23 cellular contexts compared by ENCODE assay signal in genomic region chr5:31939151-31939550, GRCh38.
A peak's percentile ranks its signal among the peaks of the same experiment; 100 is the strongest.
DNase-seq lines count a peak whose midpoint lies in the region; ATAC-seq and TF ChIP-seq lines count a peak whose summit lies in the region.
"Had no signal": no experiment of that assay in that cellular context is flagged by ENCODE, and none has a peak within 500 bp of the region (broad histone marks: within the 10 kb centered on the region; RNA-seq: fewer than 3 reads in every experiment).

No MANE protein-coding gene starts in this region.

- H3K4me1 ChIP-seq in right atrium auricular region, result peaks cover 0 to 22% of the 10 kb centered on the region in 2 donors
- peaks cover 10% of the 10 kb centered on the region for H3K4me1 ChIP-seq in testis
- no peaks in the 10 kb centered on the region for H3K4me1 ChIP-seq in SJCRH30
- peaks cover 7 to 24% (median 16%) of the 10 kb centered on the region in 4 donors for H3K4me1 ChIP-seq in esophagus muscularis mucosa
- H3K4me1 ChIP-seq: spleen had no signal

- intact Hi-C loops in left cardiac atrium (cut with DNase I) (loop anchor here in 1 of 2 donors (10.0 kb wide), 1 partner anchor 104 kb away; no protein-coding TSS in a partner anchor), testis (cut with DNase I; ENCODE audit: low total_unique reads) (no loop called here), esophagus muscularis mucosa (cut with DNase I) (loop anchor here (5.0 kb wide), 1 partner anchor 88 kb away; no protein-coding TSS in a partner anchor)

- H3K9me3 ChIP-seq in right atrium auricular region (no peaks in the 10 kb centered on the region), testis (no peaks in the 10 kb centered on the region), SJCRH30 (replicated peaks) (no peaks in the 10 kb centered on the region), esophagus muscularis mucosa (no peaks in the 10 kb centered on the region)
- H3K9me3 ChIP-seq: BE2C, spleen had no signal

- H3K36me3 ChIP-seq in right atrium auricular region (no peaks in the 10 kb centered on the region), testis (ENCODE audit: low read depth, missing control alignments) (no peaks in the 10 kb centered on the region), SJCRH30 (no peaks in the 10 kb centered on the region), esophagus muscularis mucosa (no peaks in the 10 kb centered on the region)
- H3K36me3 ChIP-seq: BE2C, spleen had no signal

- no peak for TF ChIP-seq EP300 in esophagus muscularis mucosa (IDR thresholded peaks at IDR 0.05)

- H3K4me3 ChIP-seq in right atrium auricular region (no peak overlapping the region), cardiac fibroblast (replicated peaks in 1 of 2; ENCODE audit: low read depth in 2 of 2, low read length in 2 of 2) (no peak overlapping the region), testis (no peak overlapping the region), SJCRH30 (no peak overlapping the region), esophagus muscularis mucosa (no peak overlapping the region)
- H3K4me3 ChIP-seq: spleen had no signal

- peak; percentile 81 to 88 for ATAC-seq in left cardiac atrium
- ATAC-seq in left lobe of liver, result peak; percentile 88
- ATAC-seq in HG02885 (IDR thresholded peaks at IDR 0.05; ENCODE audit: poor library complexity, unreplicated experiment), result no peak
- ATAC-seq: activated T-helper 17 cell treated with anti-CD3 and anti-CD28 coated beads, Interleukin-2, amount 50 U/mL, for 72 hours; HCT116; Panc1; stimulated activated naive CD8-positive, alpha-beta T cell treated with anti-CD3 and anti-CD28 coated beads, Interleukin-15, Interleukin-2, amounts not matched to agents 100 U/mL and 50 U/mL, for 24 hours had no signal

- DNase-seq in left cardiac atrium (peak; percentile 29), right atrium auricular region (ENCODE audit: low spot score) (no peak), cardiac fibroblast (ENCODE audit: low read depth in 2 of 2) (peak; percentile 10 to 36), left lobe of liver (ENCODE audit: low spot score) (peak; percentile 66), testis (no peak), SJCRH30 (no peak), esophagus muscularis mucosa (ENCODE audit: extremely low spot score) (no peak)
- DNase-seq: activated CD4-positive, alpha-beta T cell treated with anti-CD3 and anti-CD28 coated beads, Interleukin-2, amount 10 ng/mL, durations not matched to agents 24 days and 14 days; activated naive CD8-positive, alpha-beta T cell treated with anti-CD3 and anti-CD28 coated beads for 36 hours; BE2C; COR-L47; DMS79; hypothalamus; KBM-7; NCI-H1930; NCI-H2227 treated with DMSO at 0.1 percent for 48 hours; spleen; stimulated activated CD4-positive, alpha-beta T cell treated with anti-CD3 and anti-CD28 coated beads, Interleukin-4, amount 100 ng/mL, for 24 hours; stimulated activated naive CD8-positive, alpha-beta T cell treated with anti-CD3 and anti-CD28 coated beads, Interleukin-15, Interleukin-2, amounts not matched to agents 100 U/mL and 50 U/mL, for 24 hours had no signal

- TF ChIP-seq POLR2A in testis (IDR thresholded peaks at IDR 0.05) (no peak), esophagus muscularis mucosa (IDR thresholded peaks at IDR 0.05; ENCODE audit: low read depth) (no peak)

- TF ChIP-seq CTCF in right atrium auricular region (IDR thresholded peaks at IDR 0.05) (no peak), cardiac fibroblast (IDR thresholded peaks at IDR 0.05; ENCODE audit: low read depth, low read length) (no peak), testis (IDR thresholded peaks at IDR 0.05) (no peak), esophagus muscularis mucosa (IDR thresholded peaks at IDR 0.05) (no peak)

- H3K27ac ChIP-seq in right atrium auricular region (no peak overlapping the region), testis (peak overlapping the region; percentile 42 to 53), SJCRH30 (no peak overlapping the region), esophagus muscularis mucosa (replicated peaks in 1 of 4) (no peak overlapping the region)
- H3K27ac ChIP-seq: spleen had no signal

- no peaks in the 10 kb centered on the region for H3K27me3 ChIP-seq in right atrium auricular region
- no peaks in the 10 kb centered on the region for H3K27me3 ChIP-seq in testis
- 0 out of 2 replicates have a peak, but pooled peaks cover 4% of the 10 kb centered on the region for H3K27me3 ChIP-seq in SJCRH30
- no peaks in the 10 kb centered on the region for H3K27me3 ChIP-seq in esophagus muscularis mucosa
- H3K27me3 ChIP-seq: BE2C, spleen had no signal

- WGBS in testis, 2 donors, result 82 to 83% methylated on average over 5 of the region's 5 CpGs
- 97% methylated on average over 4 of the region's 5 CpGs for WGBS in esophagus muscularis mucosa

Comparison
In these comparisons a context has a peak if more than half of its experiments do, and no peak if none do; other contexts are left out.
1. DNase-seq: peak in left cardiac atrium (single experiment), cardiac fibroblast (2 of 2) and left lobe of liver (single experiment); none in right atrium auricular region (single experiment), testis (single experiment), SJCRH30 (0 of 2) and esophagus muscularis mucosa (single experiment).
2. H3K27ac ChIP-seq: peak in testis (2 of 2); none in right atrium auricular region (0 of 2), SJCRH30 (single experiment) and esophagus muscularis mucosa (0 of 4).